ENCODE assay signal across 9 cellular contexts in genomic region chr6:155186052-155186658, GRCh38.
DNase-seq lines count a peak whose midpoint lies in the region; ATAC-seq and TF ChIP-seq lines count a peak whose summit lies in the region.
"Had no signal": no experiment of that assay in that cellular context is flagged by ENCODE, and none has a peak within 500 bp of the region (broad histone marks: within the 10 kb centered on the region; RNA-seq: fewer than 3 reads in every experiment).

No MANE protein-coding gene starts in this region.

- H3K4ac ChIP-seq in H9 (ENCODE audit: low read depth, low read length) = no peak overlapping the region

- ATAC-seq in HG02981 (IDR thresholded peaks at IDR 0.05; ENCODE audit: unreplicated experiment) (no peak), body of pancreas (no peak)

- no peaks in the 10 kb centered on the region for H3K27me3 ChIP-seq in H9 (ENCODE audit: insufficient read depth, low read length)
- H3K27me3 ChIP-seq in body of pancreas = no peaks in the 10 kb centered on the region

- H3K23me2 ChIP-seq in H9 (ENCODE audit: insufficient read length, low read depth, low read length, poor library complexity, severe bottlenecking) = no peaks in the 10 kb centered on the region

- no CpG with 5 or more reads among the region's 6 CpGs for WGBS in H9 (ENCODE audit: extremely low coverage, insufficient read length, low lambda C conversion rate)
- 40 to 52% methylated on average over 6 of the region's 6 CpGs for WGBS in body of pancreas, 2 donors

- H4K20me1 ChIP-seq in H9 (ENCODE audit: control insufficient read depth, insufficient read depth, insufficient read length) = no peaks in the 10 kb centered on the region

- no peak overlapping the region for H3K4me2 ChIP-seq in H9 (ENCODE audit: insufficient read depth, insufficient read length, low read length)

- peak overlapping the region; percentile 13 for H3K27ac ChIP-seq in H9 (ENCODE audit: insufficient read length, low read depth, low read length)
- peak overlapping the region; percentile 96 for H3K27ac ChIP-seq in VCaP
- H3K27ac ChIP-seq in body of pancreas = no peak overlapping the region

- no peaks in the 10 kb centered on the region for H3K79me2 ChIP-seq in H9 (ENCODE audit: insufficient read depth, low read length)

- DNase-seq in H9 (peak; percentile 41), epithelial cell of esophagus (ENCODE audit: low read depth) (peak; percentile 32), foreskin melanocyte (no peak), body of pancreas (no peak), NCI-H1417 treated with DMSO at 0.1 percent for 48 hours (lab: John Stamatoyannopoulos, UW) (no peak)
- peak; percentile 43 to 64 (median 63) for DNase-seq in stimulated activated CD4-positive, alpha-beta T cell treated with anti-CD3 and anti-CD28 coated beads, TNF-alpha, amount 100 ng/mL, for 24 hours (ENCODE audit: low read depth in 3 of 3)
- DNase-seq: NCI-H1436 had no signal

- H3K18ac ChIP-seq in H9 (ENCODE audit: insufficient read length, low read depth, low read length) = no peak overlapping the region

- no peak overlapping the region for H2BK12ac ChIP-seq in H9 (ENCODE audit: insufficient read length, low read depth, low read length)

- no peaks in the 10 kb centered on the region for H3K79me1 ChIP-seq in H9 (ENCODE audit: insufficient read depth, low read depth, low read length, poor library complexity, severe bottlenecking)

- no peak overlapping the region for H3K14ac ChIP-seq in H9 (ENCODE audit: insufficient read depth, low read length)

- no peak overlapping the region for H2AK5ac ChIP-seq in H9 (ENCODE audit: insufficient read length, low read length)

- H2AFZ ChIP-seq in H9 (ENCODE audit: low read length) = no peak overlapping the region

- H3K4me1 Mint-ChIP-seq in H9 = peaks cover 25 to 28% of the 10 kb centered on the region in 2 experiments

- no peak overlapping the region for H3K23ac ChIP-seq in H9 (ENCODE audit: insufficient read length, low read depth, low read length)

- H3T11ph ChIP-seq in H9 (ENCODE audit: low read length) = no peak overlapping the region

- H3K4me3 Mint-ChIP-seq in H9 = peak overlapping the region in 1 of 2 experiments; percentile 27; a peak in 2 of 5 replicates

- no peaks in the 10 kb centered on the region for H3K36me3 ChIP-seq in body of pancreas (replicated peaks in 1 of 2; ENCODE audit: insufficient read depth in 1 of 2, low read depth in 2 of 2)

- H3K27me3 Mint-ChIP-seq in H9 (ENCODE audit: low read depth) = no peaks in the 10 kb centered on the region; the same call in 1 of the 2 replicates

- no peaks in the 10 kb centered on the region for H3K9me3 ChIP-seq in H9 (ENCODE audit: control insufficient read depth, low read depth, low read length)
- H3K9me3 ChIP-seq in body of pancreas = no peaks in the 10 kb centered on the region

- H3K56ac ChIP-seq in H9 (ENCODE audit: insufficient read length, low read depth, low read length) = no peak overlapping the region

- H2BK120ac ChIP-seq in H9 (ENCODE audit: low read depth, low read length, poor library complexity, severe bottlenecking) = no peak overlapping the region

- H3K4me3 ChIP-seq in epithelial cell of esophagus (ENCODE audit: low read length) = no peak overlapping the region
- no peak overlapping the region for H3K4me3 ChIP-seq in body of pancreas

- H3K4me1 ChIP-seq in H9 (ENCODE audit: insufficient read depth, low read length) (peaks cover 5% of the 10 kb centered on the region; the same call in 1 of the 2 replicates), body of pancreas (peaks cover 14% of the 10 kb centered on the region)

- H4K91ac ChIP-seq in H9 (ENCODE audit: insufficient read length, low read depth, low read length) = no peak overlapping the region

- H3K36me3 Mint-ChIP-seq in H9 (ENCODE audit: insufficient read depth in 1 of 3, low read depth in 3 of 3) = peaks cover 0 to 2% (median under 1%) of the 10 kb centered on the region in 3 experiments; a peak in 2 of 7 replicates

- intact Hi-C loops in body of pancreas (cut with DNase I) = loop anchor here (10.0 kb wide), 1 partner anchor 261 kb away; no protein-coding TSS in a partner anchor

- no peak for TF ChIP-seq CTCF in H9 (conservative IDR thresholded peaks at IDR 0.05)
- TF ChIP-seq CTCF in VCaP (conservative IDR thresholded peaks at IDR 0.05) = no peak
- no peak for TF ChIP-seq CTCF in epithelial cell of esophagus (IDR thresholded peaks at IDR 0.05; ENCODE audit: insufficient read depth, low read depth, low read length, missing control alignments)
- no peak for TF ChIP-seq CTCF in body of pancreas (IDR thresholded peaks at IDR 0.05)

- H4K8ac ChIP-seq in H9 (replicated peaks; ENCODE audit: insufficient read length, low read depth, low read length) = no peak overlapping the region

- peak overlapping the region; percentile 80 to 97 (median 96); a peak in 6 of 7 replicates for H3K27ac Mint-ChIP-seq in H9

- H3K9ac ChIP-seq in H9 (ENCODE audit: extremely low read depth, insufficient read length, low read length) = no peak overlapping the region

- no peaks in the 10 kb centered on the region for H3K9me3 Mint-ChIP-seq in H9

- H2BK15ac ChIP-seq in H9 (ENCODE audit: low read depth, low read length) = no peak overlapping the region

- no peak overlapping the region for H2BK5ac ChIP-seq in H9 (ENCODE audit: insufficient read length, low read length)

- TF ChIP-seq POLR2A in body of pancreas (IDR thresholded peaks at IDR 0.05) = no peak

- no peak overlapping the region for H2BK20ac ChIP-seq in H9 (ENCODE audit: low read depth, low read length, poor library complexity, severe bottlenecking)

- no peak overlapping the region for H4K5ac ChIP-seq in H9 (ENCODE audit: insufficient read length, low read depth, low read length)

Comparison
In these comparisons a context has a peak if more than half of its experiments do, and no peak if none do; other contexts are left out.
1. DNase-seq: peak in H9 (single experiment), epithelial cell of esophagus (single experiment) and stimulated activated CD4-positive, alpha-beta T cell treated with anti-CD3 and anti-CD28 coated beads, TNF-alpha, amount 100 ng/mL, for 24 hours (3 of 3); none in foreskin melanocyte (single experiment), body of pancreas (0 of 4) and NCI-H1417 treated with DMSO at 0.1 percent for 48 hours (single experiment).
2. H3K27ac ChIP-seq: peak in H9 (single experiment) and VCaP (single experiment); none in body of pancreas (0 of 4).